ENCODE assay signal across 9 cellular contexts in the genomic region with DNA sequence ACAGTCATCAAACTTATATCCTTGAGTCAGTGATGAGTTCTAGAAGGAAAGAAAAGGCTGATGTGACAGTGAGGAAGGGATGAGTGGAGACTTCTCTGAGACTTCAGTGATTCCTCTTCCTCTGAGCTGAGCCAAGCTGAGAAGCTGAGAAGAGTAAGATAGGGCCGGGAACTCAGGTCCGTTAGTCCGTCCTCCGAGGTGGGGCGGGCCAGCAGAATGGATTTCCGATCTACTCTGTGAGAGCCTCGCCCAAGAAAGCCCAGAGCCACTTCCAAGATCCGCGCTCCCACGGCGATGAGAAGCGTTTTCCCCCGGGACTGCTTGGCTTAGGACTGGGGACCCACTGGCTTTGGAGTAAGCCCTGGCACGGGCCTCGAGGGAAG. TPM values are rescaled to one million over a fixed set of nuclear protein-coding genes. Genes with fewer than 3 reads are reported as not detected.
A peak's percentile ranks its signal among the peaks of the same experiment; 100 is the strongest.
DNase-seq lines count a peak whose midpoint lies in the region; ATAC-seq, FAIRE-seq and TF ChIP-seq lines count a peak whose summit lies in the region.
"Not testable (repeated sequence)": the region's sequence is repeated elsewhere in the genome, so short reads cannot be mapped to it uniquely, and the experiment has no call there.
"Had no signal": no experiment of that assay in that cellular context is flagged by ENCODE, and none has a peak within 500 bp of the region (broad histone marks: within the 10 kb centered on the region; RNA-seq: fewer than 3 reads in every experiment).

No MANE protein-coding gene starts in this region.

- H3K4me3 ChIP-seq in A549 = peak overlapping the region; percentile 53
- H3K4me3 ChIP-seq in HL-60 (replicated peaks; ENCODE audit: insufficient read depth, low read length) = peak overlapping the region; percentile 75
- H3K4me3 ChIP-seq in ectodermal cell (ENCODE audit: insufficient read depth, low read depth, low read length) = peak overlapping the region; percentile 63
- H3K4me3 ChIP-seq in keratinocyte (ENCODE audit: control insufficient read depth in 2 of 3, extremely low read depth in 1 of 3, insufficient read depth in 2 of 3, low read depth in 1 of 3, low read length in 3 of 3) = peak overlapping the region in 1 of 3 experiments; percentile 57
- peak overlapping the region; percentile 58 for H3K4me3 ChIP-seq in rectal smooth muscle tissue (ENCODE audit: low read length)

- not testable (repeated sequence) for TF ChIP-seq RAD21 in A549 (conservative IDR thresholded peaks at IDR 0.05 in 1 of 2, IDR thresholded peaks at IDR 0.05 in 1 of 2)

- not testable (repeated sequence) for H3K9me3 ChIP-seq in A549; ectodermal cell (ENCODE audit: control insufficient read depth, low read length); keratinocyte (ENCODE audit: control insufficient read depth, low read depth, low read length)

- H3K27me3 Mint-ChIP-seq in activated CD4-positive, alpha-beta memory T cell treated with anti-CD3 and anti-CD28 coated beads for 36 hours = not testable (repeated sequence)

- not testable (repeated sequence) for H3K9me3 Mint-ChIP-seq in activated CD4-positive, alpha-beta memory T cell treated with anti-CD3 and anti-CD28 coated beads for 36 hours

- H4K20me1 ChIP-seq in keratinocyte (ENCODE audit: control insufficient read depth, extremely low read depth, insufficient read depth, low read length) = not testable (repeated sequence)

- peak overlapping the region; percentile 85 for H3K4me3 Mint-ChIP-seq in activated CD4-positive, alpha-beta memory T cell treated with anti-CD3 and anti-CD28 coated beads for 36 hours

- ATAC-seq in A549 (peak; percentile 70 to 74), GM18873 (IDR thresholded peaks at IDR 0.05; ENCODE audit: low FRiP score, unreplicated experiment) (peak; percentile 13), HG02610 (IDR thresholded peaks at IDR 0.05; ENCODE audit: unreplicated experiment) (peak; percentile 22)

- H3K27ac ChIP-seq in A549 = peak overlapping the region in 1 of 2 experiments; percentile 92; a peak in 4 of 6 replicates
- H3K27ac ChIP-seq in HL-60 (replicated peaks); ectodermal cell (ENCODE audit: insufficient read depth, low read depth, low read length, poor library complexity, severe bottlenecking); keratinocyte (ENCODE audit: control insufficient read depth, insufficient read depth, low read length): not testable (repeated sequence)
- H3K27ac ChIP-seq in rectal smooth muscle tissue (ENCODE audit: low read depth, low read length) = peak overlapping the region; percentile 72

- dilution Hi-C loops in keratinocyte (cut with MboI; ENCODE audit: extremely low pct_ligation_motif_present, low sequenced_read_pairs) = not testable (repeated sequence)

- not testable (repeated sequence) for DNase-seq in A549 (ENCODE audit: low read depth in 1 of 2, low spot score in 1 of 2); HL-60 (ENCODE audit: low read depth in 1 of 2, low spot score in 1 of 2); activated CD4-positive, alpha-beta memory T cell treated with anti-CD3 and anti-CD28 coated beads for 36 hours; keratinocyte (ENCODE audit: low read depth, low spot score)

- TF ChIP-seq EP300 in A549 (IDR thresholded peaks at IDR 0.05) = not testable (repeated sequence)

- not testable (repeated sequence) for TF ChIP-seq POLR2A in A549 (IDR thresholded peaks at IDR 0.05; ENCODE audit: low read length)

- CTCF ChIA-PET in A549 (lab: Yijun Ruan, JAX); activated CD4-positive, alpha-beta memory T cell treated with anti-CD3 and anti-CD28 coated beads for 36 hours (lab: Charles Lee): not testable (repeated sequence)

- H3K79me2 ChIP-seq in keratinocyte (ENCODE audit: control insufficient read depth, insufficient read depth, low read length) = not testable (repeated sequence)

- H3K27me3 ChIP-seq in HL-60 (ENCODE audit: insufficient read depth, poor library complexity, severe bottlenecking); ectodermal cell (ENCODE audit: control insufficient read depth, insufficient read depth, low read length, poor library complexity, severe bottlenecking); keratinocyte (ENCODE audit: control insufficient read depth, extremely low read depth, insufficient read depth, low read length); rectal smooth muscle tissue (ENCODE audit: control insufficient read depth, insufficient read depth, low read length): not testable (repeated sequence)

- H3K9ac ChIP-seq in keratinocyte (ENCODE audit: control insufficient read depth, extremely low read depth, insufficient read depth, low read length) = peak overlapping the region; percentile 56
- H3K9ac ChIP-seq in rectal smooth muscle tissue (ENCODE audit: low read length) = not testable (repeated sequence)

- not testable (repeated sequence) for H3K36me3 ChIP-seq in ectodermal cell (ENCODE audit: control insufficient read depth, insufficient read depth, low read length); keratinocyte (ENCODE audit: control insufficient read depth in 2 of 2, extremely low read depth in 1 of 2, insufficient read depth in 2 of 2, low read length in 2 of 2); rectal smooth muscle tissue (ENCODE audit: control insufficient read depth, insufficient read depth, low read length)

- H3K27ac Mint-ChIP-seq in activated CD4-positive, alpha-beta memory T cell treated with anti-CD3 and anti-CD28 coated beads for 36 hours = peak overlapping the region; percentile 42

- FAIRE-seq in A549 (lab: Jason Lieb, UNC); keratinocyte (lab: Jason Lieb, UNC): not testable (repeated sequence)

- H3K4me1 ChIP-seq in A549; ectodermal cell (ENCODE audit: control insufficient read depth, insufficient read depth, low read length); keratinocyte (ENCODE audit: control insufficient read depth, extremely low read depth, insufficient read depth, low read length); rectal smooth muscle tissue (ENCODE audit: control insufficient read depth, insufficient read depth, low read length): not testable (repeated sequence)

- H3K9me1 ChIP-seq in keratinocyte (ENCODE audit: control insufficient read depth, extremely low read depth, insufficient read depth, low read length) = not testable (repeated sequence)

- H3K4me2 ChIP-seq in A549 = peak overlapping the region; percentile 86
- peak overlapping the region; percentile 16 for H3K4me2 ChIP-seq in keratinocyte (ENCODE audit: control insufficient read depth, extremely low read depth, insufficient read depth, low read depth, low read length)

- not testable (repeated sequence) for TF ChIP-seq CTCF in A549 (IDR thresholded peaks at IDR 0.05); HL-60 (IDR thresholded peaks at IDR 0.05; ENCODE audit: insufficient read depth, low read length); keratinocyte (optimal IDR thresholded peaks at IDR 0.05 in 1 of 3, IDR thresholded peaks at IDR 0.05 in 1 of 3, conservative IDR thresholded peaks at IDR 0.05 in 1 of 3; ENCODE audit: extremely low read depth in 1 of 3, insufficient read depth in 2 of 3, low read length in 3 of 3)

- POLR2A ChIA-PET in A549 (lab: Yijun Ruan, JAX); activated CD4-positive, alpha-beta memory T cell treated with anti-CD3 and anti-CD28 coated beads for 36 hours (lab: Charles Lee): not testable (repeated sequence)

- WGBS in A549 (ENCODE audit: missing lambda C conversion rate) = 23% methylated on average over 3 of the region's 15 CpGs
- WGBS in ectodermal cell, 2 experiments = 0% methylated on average over 2 to 3 of the region's 15 CpGs

- peak overlapping the region; percentile 60 for H2AFZ ChIP-seq in keratinocyte (ENCODE audit: control insufficient read depth, low read length)

- H3K36me3 Mint-ChIP-seq in activated CD4-positive, alpha-beta memory T cell treated with anti-CD3 and anti-CD28 coated beads for 36 hours = not testable (repeated sequence)

- peaks cover 26% of the 10 kb centered on the region for H3K4me1 Mint-ChIP-seq in activated CD4-positive, alpha-beta memory T cell treated with anti-CD3 and anti-CD28 coated beads for 36 hours (ENCODE audit: low read depth)

- intact Hi-C loops in activated CD4-positive, alpha-beta memory T cell treated with anti-CD3 and anti-CD28 coated beads for 36 hours (cut with micrococcal nuclease) = not testable (repeated sequence)

RNA-seq across cellular contexts. Expression of a gene that starts 0.5 kb away (rescaled TPM):
- polyA plus RNA-seq in A549 (2011; rRNA removed) (25.6 and 30.6 TPM in 2 replicates), A549 (2017; fragmentation: RNase III; extraction: RNeasy Plus Mini Kit Qiagen cat#74134 plus additional on column Dnase treatment) (13.1 to 13.7 TPM (median 13.4 TPM) in 3 replicates), keratinocyte (17.4 to 23.1 TPM (median 19.8 TPM) in 3 replicates)
- 9.1 and 11.3 TPM in 2 replicates for polyA plus RNA-seq in A549 (2012; cell fraction: cytosol; rRNA removed)
- polyA plus RNA-seq in A549 (2012; cell fraction: nucleus; rRNA removed) = 30.5 and 35.8 TPM in 2 replicates
- 48.7 and 54.8 TPM in 2 replicates for polyA minus RNA-seq in A549 (2011; rRNA and poly(A)+ RNA removed)
- 10 to 100 TPM; 13.9 to 15.7 TPM for total RNA-seq in activated CD4-positive, alpha-beta memory T cell treated with anti-CD3 and anti-CD28 coated beads for 36 hours
- 40.0 TPM for polyA plus RNA-seq in ectodermal cell (2013, experiment 1 of 4)
- 59.0 TPM for polyA plus RNA-seq in ectodermal cell (2013, experiment 2 of 4)
- polyA plus RNA-seq in ectodermal cell (2013, experiment 3 of 4) = 30.1 TPM
- 37.2 TPM for polyA plus RNA-seq in ectodermal cell (2013, experiment 4 of 4)
- 1.6 TPM for polyA plus RNA-seq in keratinocyte (2011; ENCODE audit: low read depth)
- 4.6 and 7.0 TPM in 2 replicates for polyA plus RNA-seq in keratinocyte (2011; cell fraction: cytosol; rRNA removed)
- 48.4 and 51.0 TPM in 2 replicates for polyA plus RNA-seq in keratinocyte (2011; cell fraction: nucleus; rRNA removed)
- polyA plus RNA-seq in keratinocyte (2012; ENCODE audit: low replicate concordance) = 4.8 and 13.4 TPM in 2 replicates
- polyA minus RNA-seq in keratinocyte = 31.3 to 60.2 TPM (median 45.8 TPM) in 3 replicates
- 15.9 TPM for polyA minus RNA-seq in keratinocyte (2011; cell fraction: cytosol; rRNA and poly(A)+ RNA removed)
- polyA minus RNA-seq in keratinocyte (2011; cell fraction: nucleus; rRNA and poly(A)+ RNA removed) = 49.0 and 73.7 TPM in 2 replicates

RNA-seq across cellular contexts. Expression of a gene that starts 60.0 kb away (rescaled TPM):
- polyA plus RNA-seq in A549 (2011; rRNA removed) = 0.13 and 0.16 TPM in 2 replicates
- polyA plus RNA-seq in A549 (2012; cell fraction: cytosol; rRNA removed) = 0.08 and 0.19 TPM in 2 replicates
- 0.76 and 0.89 TPM in 2 replicates for polyA plus RNA-seq in A549 (2012; cell fraction: nucleus; rRNA removed)
- polyA plus RNA-seq in A549 (2017; fragmentation: RNase III; extraction: RNeasy Plus Mini Kit Qiagen cat#74134 plus additional on column Dnase treatment) = 0.09 to 0.18 TPM (median 0.15 TPM) in 3 replicates
- not detected in 2 replicates for polyA minus RNA-seq in A549 (2011; rRNA and poly(A)+ RNA removed)
- not detected for total RNA-seq in activated CD4-positive, alpha-beta memory T cell treated with anti-CD3 and anti-CD28 coated beads for 36 hours
- 3.1 TPM for polyA plus RNA-seq in ectodermal cell (2013, experiment 1 of 4)
- 5.6 TPM for polyA plus RNA-seq in ectodermal cell (2013, experiment 2 of 4)
- polyA plus RNA-seq in ectodermal cell (2013, experiment 3 of 4) = 5.3 TPM
- 7.3 TPM for polyA plus RNA-seq in ectodermal cell (2013, experiment 4 of 4)
- polyA plus RNA-seq in keratinocyte = not detected in 3 replicates
- polyA plus RNA-seq in keratinocyte (2011; ENCODE audit: low read depth) = not detected
- not detected in 2 replicates for polyA plus RNA-seq in keratinocyte (2011; cell fraction: cytosol; rRNA removed)
- polyA plus RNA-seq in keratinocyte (2011; cell fraction: nucleus; rRNA removed) = 0.13 and 0.64 TPM in 2 replicates
- 0.21 TPM in 1 of 2 replicates, not detected in the other for polyA plus RNA-seq in keratinocyte (2012; ENCODE audit: low replicate concordance)
- polyA minus RNA-seq in keratinocyte = 0.45 to 0.56 TPM in 2 of 3 replicates, not detected in the other
- polyA minus RNA-seq in keratinocyte (2011; cell fraction: cytosol; rRNA and poly(A)+ RNA removed) = not detected
- polyA minus RNA-seq in keratinocyte (2011; cell fraction: nucleus; rRNA and poly(A)+ RNA removed) = 0.63 TPM in 1 of 2 replicates, not detected in the other
- total RNA-seq: mesenteric fat pad had no signal

Comparison
In these comparisons a context has a peak if more than half of its experiments do, and no peak if none do; other contexts are left out.
1. ATAC-seq: peak in every context shown above with its lines; median percentile 72 in A549; 22 in HG02610; 13 in GM18873.